In genomic region chr14:23727566-23728335, GRCh38 we compare ENCODE assay signal across 8 cellular contexts.
DNase-seq lines count a peak whose midpoint lies in the region; ATAC-seq, FAIRE-seq and TF ChIP-seq lines count a peak whose summit lies in the region.

No MANE protein-coding gene starts in this region.

- no peaks in the 10 kb centered on the region for H3K4me1 ChIP-seq in astrocyte (ENCODE audit: insufficient read depth, low read length)

- H3K4me2 ChIP-seq in astrocyte (ENCODE audit: low read length): no peak overlapping the region

- TF ChIP-seq CTCF in astrocyte (IDR thresholded peaks at IDR 0.05; ENCODE audit: insufficient read depth, low read depth, low read length) (peak; percentile 23), omental fat pad (IDR thresholded peaks at IDR 0.05) (no peak)

- peaks cover 1% of the 10 kb centered on the region for H3K4me1 Mint-ChIP-seq in astrocyte (ENCODE audit: low read depth, unreplicated experiment)

- no peaks in the 10 kb centered on the region for H3K79me2 ChIP-seq in astrocyte (ENCODE audit: insufficient read depth, low read length)

- H3K9me3 Mint-ChIP-seq in astrocyte (ENCODE audit: unreplicated experiment): no peaks in the 10 kb centered on the region

- H2AFZ ChIP-seq in astrocyte (ENCODE audit: low read depth, low read length): no peak overlapping the region

- H4K20me1 ChIP-seq in astrocyte (ENCODE audit: insufficient read depth, low read length): no peaks in the 10 kb centered on the region

- no peak overlapping the region for H3K4me3 ChIP-seq in astrocyte (ENCODE audit: insufficient read depth, low read depth, low read length)

- H3K27ac Mint-ChIP-seq in astrocyte (ENCODE audit: unreplicated experiment): no peak overlapping the region

- peaks cover 6% of the 10 kb centered on the region for H3K27me3 Mint-ChIP-seq in astrocyte (ENCODE audit: low read depth, unreplicated experiment)

- H3K9ac ChIP-seq in astrocyte (ENCODE audit: low read length): no peak overlapping the region

- no peak for FAIRE-seq in astrocyte (lab: Jason Lieb, UNC)

- no peaks in the 10 kb centered on the region for H3K9me3 ChIP-seq in astrocyte (ENCODE audit: insufficient read depth, low read depth, low read length)

- H3K4me3 Mint-ChIP-seq in astrocyte (ENCODE audit: unreplicated experiment): no peak overlapping the region

- no peaks in the 10 kb centered on the region for H3K36me3 ChIP-seq in astrocyte (ENCODE audit: insufficient read depth, low read length)

- H3K27me3 ChIP-seq in astrocyte (ENCODE audit: insufficient read depth, low read length): no peaks in the 10 kb centered on the region

- DNase-seq in NCI-H2196 (lab: John Stamatoyannopoulos, UW; ENCODE audit: unreplicated experiment) (peak; percentile 28), NCI-H2196 treated with DMSO at 0.1 percent for 48 hours (lab: John Stamatoyannopoulos, UW; ENCODE audit: unreplicated experiment) (no peak), LoVo (ENCODE audit: low spot score) (peak; percentile 74), astrocyte (ENCODE audit: low read depth) (peak; percentile 8), kidney glomerular epithelial cell (lab: John Stamatoyannopoulos, UW) (peak; percentile 80), omental fat pad (ENCODE audit: low spot score) (no peak)
- DNase-seq in stimulated activated CD4-positive, alpha-beta T cell treated with anti-CD3 and anti-CD28 coated beads, Interleukin-15, amount 100 ng/mL, for 24 hours: no peak
- no peak for DNase-seq in activated CD4-positive, CD25-positive, alpha-beta regulatory T cell (lab: John Stamatoyannopoulos, UW)

- ATAC-seq in omental fat pad (ENCODE audit: low FRiP score): no peak

- H3K36me3 Mint-ChIP-seq in astrocyte (ENCODE audit: low read depth, unreplicated experiment): no peaks in the 10 kb centered on the region

- H3K27ac ChIP-seq in astrocyte (ENCODE audit: low read depth, low read length): no peak overlapping the region

Comparison
In these comparisons a context has a peak if more than half of its experiments do, and no peak if none do; other contexts are left out.
1. DNase-seq: peak in NCI-H2196 (single experiment), LoVo (single experiment), astrocyte (single experiment) and kidney glomerular epithelial cell (single experiment); none in NCI-H2196 treated with DMSO at 0.1 percent for 48 hours (single experiment), omental fat pad (single experiment), stimulated activated CD4-positive, alpha-beta T cell treated with anti-CD3 and anti-CD28 coated beads, Interleukin-15, amount 100 ng/mL, for 24 hours (single experiment) and activated CD4-positive, CD25-positive, alpha-beta regulatory T cell (0 of 4).